Comparison of ENCODE assay signal across 8 cellular contexts in genomic region chr1:156295391-156295947, GRCh38. TPM values are rescaled to one million over a fixed set of nuclear protein-coding genes. Genes with fewer than 3 reads are reported as not detected.
A peak's percentile ranks its signal among the peaks of the same experiment; 100 is the strongest.
DNase-seq lines count a peak whose midpoint lies in the region; ATAC-seq and TF ChIP-seq lines count a peak whose summit lies in the region.

Gene GLMP, minus strand, starts transcription at chr1:156295679. Its CDS starts 34 bp downstream, at chr1:156295645.

- H3K9me3 Mint-ChIP-seq in T-cell: no peaks in the 10 kb centered on the region
- H3K9me3 Mint-ChIP-seq in type B pancreatic cell: no peaks in the 10 kb centered on the region

- H3K36me3 ChIP-seq in heart left ventricle: peaks cover 0 to 17% (median 0%) of the 10 kb centered on the region in 9 donors
- H3K36me3 ChIP-seq in ovary: no peaks in the 10 kb centered on the region

- CTCF ChIA-PET in T-cell (lab: Charles Lee): interaction anchor here in 1 of 2 donors (0.6 to 1.0 kb wide), 3 partner anchors 12 to 63 kb away, joined by 3 to 4 read pairs (median 3); no protein-coding TSS in a partner anchor

- TF ChIP-seq EP300 in ovary (IDR thresholded peaks at IDR 0.05): no peak

- H3K27me3 ChIP-seq in heart left ventricle (no peaks in the 10 kb centered on the region), ovary (no peaks in the 10 kb centered on the region)

- WGBS in heart left ventricle, 4 donors: 1 to 4% (median 1%) methylated on average over 17 of the region's 17 CpGs
- 0 to 1% (median 0%) methylated on average over 17 of the region's 17 CpGs for WGBS in ovary, 3 donors

- TF ChIP-seq CTCF in GM10266 (IDR thresholded peaks at IDR 0.05; ENCODE audit: control insufficient read depth, insufficient read depth, low read depth, missing control alignments): no peak
- no peak for TF ChIP-seq CTCF in heart left ventricle (IDR thresholded peaks at IDR 0.05)
- TF ChIP-seq CTCF in ovary (IDR thresholded peaks at IDR 0.05): peak in 1 of 3 donors; percentile 7
- TF ChIP-seq CTCF in type B pancreatic cell (conservative IDR thresholded peaks at IDR 0.05): no peak

- H3K27me3 Mint-ChIP-seq in T-cell (no peaks in the 10 kb centered on the region), type B pancreatic cell (no peaks in the 10 kb centered on the region)

- H3K27ac ChIP-seq in heart left ventricle (peak within 1 kb of the TSS in 10 of 12 donors; percentile 0 to 77 (median 68)), ovary (peak within 1 kb of the TSS in 1 of 2 donors; percentile 36)

- H3K27ac Mint-ChIP-seq in T-cell (peak within 1 kb of the TSS; percentile 83 to 88), type B pancreatic cell (peak within 1 kb of the TSS; percentile 78)

- no peak for TF ChIP-seq POLR2A in heart left ventricle (IDR thresholded peaks at IDR 0.05)
- TF ChIP-seq POLR2A in ovary (IDR thresholded peaks at IDR 0.05): no peak

- H3K4me1 ChIP-seq in heart left ventricle: peaks cover 0 to 32% (median 14%) of the 10 kb centered on the region in 12 donors
- peaks cover 7% of the 10 kb centered on the region for H3K4me1 ChIP-seq in ovary (ENCODE audit: insufficient read depth)

- H3K4me3 ChIP-seq in heart left ventricle (peak within 1 kb of the TSS; percentile 60 to 89 (median 68)), ovary (peak within 1 kb of the TSS; percentile 77)

- DNase-seq in GM10266 (ENCODE audit: extremely low spot score): peak; percentile 85
- peak; percentile 29 for DNase-seq in LHCN-M2 (ENCODE audit: low read depth)
- DNase-seq in T-cell: peak; percentile 22 to 74 (median 53)
- DNase-seq in amygdala (lab: John Stamatoyannopoulos, UW): peak in 41 of 56 donors; percentile 2 to 76 (median 41)
- DNase-seq in heart left ventricle: peak; percentile 69 to 82 (median 76)
- peak; percentile 65 to 78 (median 67) for DNase-seq in ovary
- no peak for DNase-seq in type B pancreatic cell (ENCODE audit: extremely low spot score, unreplicated experiment)

- H3K4me1 Mint-ChIP-seq in T-cell (peaks cover 23 to 25% (median 25%) of the 10 kb centered on the region in 3 donors), type B pancreatic cell (ENCODE audit: unreplicated experiment) (peaks cover 24% of the 10 kb centered on the region)

- peak within 1 kb of the TSS; percentile 87 to 90 (median 88) for H3K4me3 Mint-ChIP-seq in T-cell
- peak within 1 kb of the TSS; percentile 91 for H3K4me3 Mint-ChIP-seq in type B pancreatic cell

- intact Hi-C loops in heart left ventricle (cut with DNase I): no loop called here
- intact Hi-C loops in ovary (cut with DNase I): no loop called here

- H3K36me3 Mint-ChIP-seq in T-cell (no peaks in the 10 kb centered on the region), type B pancreatic cell (peaks cover 4% of the 10 kb centered on the region)

- no peaks in the 10 kb centered on the region for H3K9me3 ChIP-seq in heart left ventricle
- no peaks in the 10 kb centered on the region for H3K9me3 ChIP-seq in ovary

- POLR2A ChIA-PET in T-cell (lab: Charles Lee): interaction anchor here in 1 of 2 donors (0.7 kb wide), 1 partner anchor 116 kb away, joined by 4 read pairs; no protein-coding TSS in a partner anchor

- peak; percentile 83 to 96 (median 91) for ATAC-seq in T-cell (replicated peaks in 1 of 4)
- peak; percentile 27 to 67 (median 48) for ATAC-seq in heart left ventricle
- ATAC-seq in GM19463 (IDR thresholded peaks at IDR 0.05; ENCODE audit: unreplicated experiment): no peak

RNA-seq across cellular contexts. Expression of gene GLMP, which starts in this region (rescaled TPM):
- total RNA-seq in LHCN-M2 (2014; rRNA removed) (42.2 and 45.6 TPM in 2 replicates), T-cell (10 to 100 TPM; 18.7 to 25.4 (median 24.1) TPM), heart left ventricle (10 to 100 TPM in 8 of 9 donors, 1 to 10 TPM in 1; 9.1 to 63.8 (median 16.7) TPM), ovary (10 to 100 TPM; 20.2 to 47.9 (median 32.3) TPM), type B pancreatic cell (ENCODE audit: low replicate concordance) (67.6 and 104 TPM in 2 replicates)
- polyA plus RNA-seq in LHCN-M2 (2012): 51.7 TPM
- polyA plus RNA-seq in heart left ventricle (10 to 100 TPM; 12.8 to 14.4 TPM), ovary (10 to 100 TPM; 33.0 to 42.0 TPM)
